In genomic region chr9:83236029-83236696, GRCh38 we compare ENCODE assay signal across 18 cellular contexts.
A peak's percentile ranks its signal among the peaks of the same experiment; 100 is the strongest.
DNase-seq lines count a peak whose midpoint lies in the region; ATAC-seq, FAIRE-seq and TF ChIP-seq lines count a peak whose summit lies in the region.
"Had no signal": no experiment of that assay in that cellular context is flagged by ENCODE, and none has a peak within 500 bp of the region (broad histone marks: within the 10 kb centered on the region; RNA-seq: fewer than 3 reads in every experiment).

No MANE protein-coding gene starts in this region.

- H3K9ac ChIP-seq in HUES64 (ENCODE audit: low read depth, low read length): no peak overlapping the region
- H3K9ac ChIP-seq: BLaER1 had no signal

- CTCF ChIA-PET in CD4-positive, alpha-beta T cell (lab: Charles Lee): no interaction called here

- POLR2A ChIA-PET in CD4-positive, alpha-beta T cell (lab: Charles Lee): no interaction called here

- H3K36me3 Mint-ChIP-seq in CD4-positive, alpha-beta T cell (ENCODE audit: low read depth): no peaks in the 10 kb centered on the region
- H3K36me3 Mint-ChIP-seq: CD14-positive monocyte; CD8-positive, alpha-beta memory T cell had no signal

- FAIRE-seq in H54 (lab: Jason Lieb, UNC): peak; percentile 43
- FAIRE-seq: GM12892, GM18507, K562 had no signal

- 92% methylated on average over 4 of the region's 4 CpGs for WGBS in HUES64
- 33 to 64% (median 42%) methylated on average over 4 of the region's 4 CpGs for WGBS in psoas muscle, 3 donors

- H3K9me3 Mint-ChIP-seq in CD4-positive, alpha-beta T cell: no peaks in the 10 kb centered on the region

- H3K36me3 ChIP-seq in HUES64 (ENCODE audit: insufficient read depth, low read length) (no peaks in the 10 kb centered on the region), psoas muscle (ENCODE audit: insufficient read depth in 1 of 2, low read depth in 1 of 2) (no peaks in the 10 kb centered on the region)
- H3K36me3 ChIP-seq: BLaER1 had no signal

- no peak for DNase-seq in H54 (ENCODE audit: insufficient read length, low spot score)
- no peak for DNase-seq in psoas muscle
- DNase-seq in CD4-positive, alpha-beta T cell: no peak
- no peak for DNase-seq in putamen (ENCODE audit: low spot score)
- DNase-seq in OCI-M1 (lab: John Stamatoyannopoulos, UW): no peak
- DNase-seq: CD8-positive, alpha-beta memory T cell; COR-L47; DMS153; DMS79; GDM1; HCEC 1CT; IMR-90 had no signal

- no peaks in the 10 kb centered on the region for H3K4me1 Mint-ChIP-seq in CD4-positive, alpha-beta T cell (ENCODE audit: low read depth)
- H3K4me1 Mint-ChIP-seq: CD8-positive, alpha-beta memory T cell had no signal

- no peak overlapping the region for H3K4me3 ChIP-seq in HUES64 (ENCODE audit: low read length)
- H3K4me3 ChIP-seq in psoas muscle: no peak overlapping the region
- H3K4me3 ChIP-seq: BLaER1, K562 had no signal

- H3K27ac ChIP-seq in HUES64 (ENCODE audit: low read depth, low read length) (peak overlapping the region; percentile 17; the same call in 1 of the 2 replicates), psoas muscle (no peak overlapping the region)
- no peak overlapping the region for H3K27ac ChIP-seq in CD4-positive, alpha-beta T cell (ENCODE audit: low read depth, low read length)
- H3K27ac ChIP-seq: BLaER1 had no signal

- no peaks in the 10 kb centered on the region for H3K27me3 Mint-ChIP-seq in CD4-positive, alpha-beta T cell

- no peak for TF ChIP-seq CTCF in psoas muscle (IDR thresholded peaks at IDR 0.05)
- TF ChIP-seq CTCF in CD4-positive, alpha-beta T cell (IDR thresholded peaks at IDR 0.05): no peak

- no peak overlapping the region for H3K4me3 Mint-ChIP-seq in CD4-positive, alpha-beta T cell
- H3K4me3 Mint-ChIP-seq: CD14-positive monocyte; CD8-positive, alpha-beta memory T cell had no signal

- intact Hi-C loops in psoas muscle (cut with DNase I): no loop called here
- intact Hi-C loops in CD4-positive, alpha-beta T cell (cut with DNase I, micrococcal nuclease): no loop called here

- H3K9me3 ChIP-seq in HUES64 (ENCODE audit: insufficient read depth, low read depth, low read length): no peaks in the 10 kb centered on the region
- no peaks in the 10 kb centered on the region for H3K9me3 ChIP-seq in psoas muscle
- H3K9me3 ChIP-seq in CD4-positive, alpha-beta T cell (ENCODE audit: control insufficient read depth, low read length): no peaks in the 10 kb centered on the region
- H3K9me3 ChIP-seq: BLaER1 had no signal

- peak in 3 of 4 donors; percentile 53 to 84 (median 79) for ATAC-seq in psoas muscle
- no peak for ATAC-seq in CD4-positive, alpha-beta T cell (ENCODE audit: poor library complexity)
- ATAC-seq: K562 had no signal

- no peak for TF ChIP-seq POLR2A in H54 (IDR thresholded peaks at IDR 0.05; ENCODE audit: low read depth, low read length)

- H3K4me1 ChIP-seq in HUES64 (ENCODE audit: insufficient read depth, low read length): peaks cover 24% of the 10 kb centered on the region
- peaks cover 16% of the 10 kb centered on the region for H3K4me1 ChIP-seq in psoas muscle

- H3K27ac Mint-ChIP-seq in CD4-positive, alpha-beta T cell: no peak overlapping the region
- H3K27ac Mint-ChIP-seq: CD14-positive monocyte; CD8-positive, alpha-beta memory T cell had no signal

- H3K27me3 ChIP-seq in HUES64 (ENCODE audit: insufficient read depth, low read length) (no peaks in the 10 kb centered on the region), psoas muscle (ENCODE audit: insufficient read depth in 3 of 3, low read length in 2 of 3) (no peaks in the 10 kb centered on the region)
- no peaks in the 10 kb centered on the region for H3K27me3 ChIP-seq in CD4-positive, alpha-beta T cell (ENCODE audit: control insufficient read depth, insufficient read depth, low read length)
- H3K27me3 ChIP-seq: BLaER1 had no signal
